23 cellular contexts compared by ENCODE assay signal in genomic region chr5:5531371-5531770, GRCh38.
"Had no signal": no experiment of that assay in that cellular context is flagged by ENCODE, and none has a peak within 500 bp of the region (broad histone marks: within the 10 kb centered on the region; RNA-seq: fewer than 3 reads in every experiment).

No MANE protein-coding gene starts in this region.

- H3K36me3 ChIP-seq: MG63 had no signal

- H3K27me3 ChIP-seq: MG63 had no signal

- ATAC-seq: HepG2 had no signal

- H3K4me3 ChIP-seq: MG63 had no signal

- H3K9me3 ChIP-seq: MG63, SK-N-SH had no signal

- H3K9ac ChIP-seq: SK-N-SH had no signal

- H3K27ac ChIP-seq: RWPE1 had no signal

- H3K4me2 ChIP-seq: SK-N-SH had no signal

- DNase-seq: IMR-90, Karpas-422, KG1, MG63, NCI-H1092, NCI-H1105 treated with DMSO at 0.1 percent for 48 hours, NCI-H1417 treated with DMSO at 0.1 percent for 48 hours, NCI-H146, NCI-H1694 treated with DMSO at 0.1 percent for 48 hours, NCI-H1930, NCI-H2081, NCI-H2107, NCI-H2171, NCI-H226, NCI-H446, NCI-H524, NCI-H69, NCI-H774, SHP77, SK-N-SH, SW 1271 had no signal
